ENCODE assay signal across 1 cellular context in the genomic region with DNA sequence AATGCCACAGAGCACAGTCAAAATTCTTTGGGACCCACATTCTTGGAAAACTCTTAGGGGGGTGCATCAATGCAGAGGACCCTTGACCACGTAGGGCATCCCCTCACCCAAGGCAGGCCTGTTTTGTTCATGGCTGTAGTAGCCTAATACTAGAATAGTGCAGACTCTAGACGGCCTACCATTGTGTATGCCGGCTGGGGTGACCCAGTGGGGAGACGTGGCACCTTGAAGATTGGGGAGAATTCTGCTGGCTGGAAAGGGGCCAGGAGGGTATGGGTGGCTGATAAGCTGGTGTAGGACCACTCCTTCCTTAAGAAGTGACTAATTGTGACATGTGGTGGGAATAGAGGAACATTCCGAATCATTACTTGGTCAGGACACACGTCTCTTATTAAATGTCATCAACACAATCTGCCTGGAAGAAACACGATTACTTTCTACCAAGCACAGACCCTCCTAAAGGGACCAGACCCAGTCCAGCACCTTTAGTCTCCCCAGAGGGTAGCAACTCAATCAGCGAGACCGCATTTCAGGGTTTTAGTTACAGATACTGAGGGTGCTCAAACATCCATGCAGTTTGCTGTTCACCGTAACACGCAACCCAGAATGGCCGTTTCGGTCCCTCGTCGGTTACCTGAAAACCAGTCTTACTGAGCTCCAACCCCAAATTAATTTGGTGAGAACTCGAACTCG.
TF ChIP-seq lines count a peak whose summit lies in the region.

No MANE protein-coding gene starts in this region.

TF ChIP-seq in GM12878, 131 proteins besides CTCF, POLR2A, EP300 and RAD21 (continued from another document):
- TF ChIP-seq, protein P1, sequence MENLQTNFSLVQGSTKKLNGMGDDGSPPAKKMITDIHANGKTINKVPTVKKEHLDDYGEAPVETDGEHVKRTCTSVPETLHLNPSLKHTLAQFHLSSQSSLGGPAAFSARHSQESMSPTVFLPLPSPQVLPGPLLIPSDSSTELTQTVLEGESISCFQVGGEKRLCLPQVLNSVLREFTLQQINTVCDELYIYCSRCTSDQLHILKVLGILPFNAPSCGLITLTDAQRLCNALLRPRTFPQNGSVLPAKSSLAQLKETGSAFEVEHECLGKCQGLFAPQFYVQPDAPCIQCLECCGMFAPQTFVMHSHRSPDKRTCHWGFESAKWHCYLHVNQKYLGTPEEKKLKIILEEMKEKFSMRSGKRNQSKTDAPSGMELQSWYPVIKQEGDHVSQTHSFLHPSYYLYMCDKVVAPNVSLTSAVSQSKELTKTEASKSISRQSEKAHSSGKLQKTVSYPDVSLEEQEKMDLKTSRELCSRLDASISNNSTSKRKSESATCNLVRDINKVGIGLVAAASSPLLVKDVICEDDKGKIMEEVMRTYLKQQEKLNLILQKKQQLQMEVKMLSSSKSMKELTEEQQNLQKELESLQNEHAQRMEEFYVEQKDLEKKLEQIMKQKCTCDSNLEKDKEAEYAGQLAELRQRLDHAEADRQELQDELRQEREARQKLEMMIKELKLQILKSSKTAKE (IDR thresholded peaks at IDR 0.05; ENCODE audit: low read depth, poor library complexity, severe bottlenecking), result no peak
- TF ChIP-seq ZNF207 (IDR thresholded peaks at IDR 0.05; ENCODE audit: borderline replicate concordance) (0 out of 2 replicates have a peak, but pooled peaks have one; percentile 22), GABPA (IDR thresholded peaks at IDR 0.05; ENCODE audit: low read depth) (no peak), HDAC2 (IDR thresholded peaks at IDR 0.05) (no peak), POLR2AphosphoS5 (IDR thresholded peaks at IDR 0.05; ENCODE audit: low read length) (peak; percentile 53; the same call in 1 of the 2 replicates), BCL11A (IDR thresholded peaks at IDR 0.05; ENCODE audit: low read depth, low read length) (peak; percentile 48; the same call in 1 of the 2 replicates), RUNX3 (IDR thresholded peaks at IDR 0.05; ENCODE audit: low read length) (peak; percentile 66; the same call in 1 of the 2 replicates), JUNB (IDR thresholded peaks at IDR 0.05) (no peak), NFXL1 (IDR thresholded peaks at IDR 0.05; ENCODE audit: borderline replicate concordance) (no peak), ASH2L (IDR thresholded peaks at IDR 0.05; ENCODE audit: borderline replicate concordance, low read depth) (no peak)
- TF ChIP-seq, protein P2, sequence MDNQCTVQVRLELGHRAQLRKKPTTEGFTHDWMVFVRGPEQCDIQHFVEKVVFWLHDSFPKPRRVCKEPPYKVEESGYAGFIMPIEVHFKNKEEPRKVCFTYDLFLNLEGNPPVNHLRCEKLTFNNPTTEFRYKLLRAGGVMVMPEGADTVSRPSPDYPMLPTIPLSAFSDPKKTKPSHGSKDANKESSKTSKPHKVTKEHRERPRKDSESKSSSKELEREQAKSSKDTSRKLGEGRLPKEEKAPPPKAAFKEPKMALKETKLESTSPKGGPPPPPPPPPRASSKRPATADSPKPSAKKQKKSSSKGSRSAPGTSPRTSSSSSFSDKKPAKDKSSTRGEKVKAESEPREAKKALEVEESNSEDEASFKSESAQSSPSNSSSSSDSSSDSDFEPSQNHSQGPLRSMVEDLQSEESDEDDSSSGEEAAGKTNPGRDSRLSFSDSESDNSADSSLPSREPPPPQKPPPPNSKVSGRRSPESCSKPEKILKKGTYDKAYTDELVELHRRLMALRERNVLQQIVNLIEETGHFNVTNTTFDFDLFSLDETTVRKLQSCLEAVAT (IDR thresholded peaks at IDR 0.05), result peak; percentile 78; the same call in 1 of the 2 replicates
- TF ChIP-seq, protein P3, sequence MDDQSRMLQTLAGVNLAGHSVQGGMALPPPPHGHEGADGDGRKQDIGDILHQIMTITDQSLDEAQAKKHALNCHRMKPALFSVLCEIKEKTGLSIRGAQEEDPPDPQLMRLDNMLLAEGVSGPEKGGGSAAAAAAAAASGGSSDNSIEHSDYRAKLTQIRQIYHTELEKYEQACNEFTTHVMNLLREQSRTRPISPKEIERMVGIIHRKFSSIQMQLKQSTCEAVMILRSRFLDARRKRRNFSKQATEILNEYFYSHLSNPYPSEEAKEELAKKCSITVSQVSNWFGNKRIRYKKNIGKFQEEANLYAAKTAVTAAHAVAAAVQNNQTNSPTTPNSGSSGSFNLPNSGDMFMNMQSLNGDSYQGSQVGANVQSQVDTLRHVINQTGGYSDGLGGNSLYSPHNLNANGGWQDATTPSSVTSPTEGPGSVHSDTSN (IDR thresholded peaks at IDR 0.05; ENCODE audit: insufficient replicate concordance, low read depth, low read length), result no peak
